Comparison of ENCODE assay signal across 17 cellular contexts in genomic region chr5:135978212-135978631, GRCh38. TPM values are rescaled to one million over a fixed set of nuclear protein-coding genes. Genes with fewer than 3 reads are reported as not detected.
"Had no signal": no experiment of that assay in that cellular context is flagged by ENCODE, and none has a peak within 500 bp of the region (broad histone marks: within the 10 kb centered on the region; RNA-seq: fewer than 3 reads in every experiment).

No MANE protein-coding gene starts in this region.

- H3K4me3 ChIP-seq: breast epithelium, psoas muscle, sigmoid colon had no signal

- DNase-seq: activated CD4-positive, alpha-beta memory T cell treated with anti-CD3 and anti-CD28 coated beads, Interleukin-2, amount 10 ng/mL, durations not matched to agents 7 days and 5 days; activated CD4-positive, alpha-beta T cell treated with anti-CD3 and anti-CD28 coated beads for 36 hours; activated gamma-delta T cell treated with Interleukin-2 at 50 U/mL for 16 hours; activated naive CD8-positive, alpha-beta T cell treated with anti-CD3 and anti-CD28 coated beads for 36 hours; activated T-cell treated with anti-CD3 and anti-CD28 coated beads, Interleukin-2, amount 50 U/mL, for 72 hours; left cardiac atrium; psoas muscle; sigmoid colon; stimulated activated CD4-positive, alpha-beta T cell treated with anti-CD3 and anti-CD28 coated beads, Interleukin-4, amount 100 ng/mL, for 24 hours; stimulated activated naive CD8-positive, alpha-beta T cell treated with anti-CD3 and anti-CD28 coated beads, Interleukin-15, amount 100 ng/mL, for 72 hours; testis had no signal

- H3K27ac ChIP-seq: breast epithelium, epithelial cell of prostate, sigmoid colon, testis had no signal

- H3K9me3 ChIP-seq: breast epithelium, psoas muscle, sigmoid colon, testis had no signal

- H3K4me1 ChIP-seq: breast epithelium, testis had no signal

RNA-seq across cellular contexts. Expression of gene LECT2, which starts 23.4 kb away (rescaled TPM):
- total RNA-seq: activated CD4-positive, alpha-beta memory T cell treated with anti-CD3 and anti-CD28 coated beads, Interleukin-2, amount 10 ng/mL, durations not matched to agents 7 days and 5 days; activated CD4-positive, alpha-beta T cell treated with anti-CD3 and anti-CD28 coated beads for 36 hours; activated naive CD8-positive, alpha-beta T cell treated with anti-CD3 and anti-CD28 coated beads for 36 hours; activated T-cell treated with anti-CD3 and anti-CD28 coated beads, Interleukin-2, amount 50 U/mL, for 72 hours; breast epithelium; left cardiac atrium; lung microvascular endothelial cell; mucosa of gallbladder; natural killer cell treated with Interleukin-12 subunit alpha and Interleukin-12 subunit beta and Interleukin-15 and Interleukin-18, amount 100 ng/mL, for 72 hours; psoas muscle; sigmoid colon; urinary bladder had no signal
- polyA plus RNA-seq: psoas muscle, sigmoid colon, urinary bladder had no signal

RNA-seq across cellular contexts. Expression of gene TGFBI, which starts 50.6 kb away (rescaled TPM):
- total RNA-seq: activated CD4-positive, alpha-beta memory T cell treated with anti-CD3 and anti-CD28 coated beads, Interleukin-2, amount 10 ng/mL, durations not matched to agents 7 days and 5 days; activated CD4-positive, alpha-beta T cell treated with anti-CD3 and anti-CD28 coated beads for 36 hours; activated naive CD8-positive, alpha-beta T cell treated with anti-CD3 and anti-CD28 coated beads for 36 hours; activated T-cell treated with anti-CD3 and anti-CD28 coated beads, Interleukin-2, amount 50 U/mL, for 72 hours; natural killer cell treated with Interleukin-12 subunit alpha and Interleukin-12 subunit beta and Interleukin-15 and Interleukin-18, amount 100 ng/mL, for 72 hours had no signal
